In genomic region chr12:130556486-130557055, GRCh38 we compare ENCODE assay signal across 1 cellular context.
TF ChIP-seq lines count a peak whose summit lies in the region.

No MANE protein-coding gene starts in this region.

TF ChIP-seq in SK-N-SH, 30 proteins besides CTCF, POLR2A, EP300 and RAD21 (continued from another document):
- no peak for TF ChIP-seq USF1 (IDR thresholded peaks at IDR 0.05; ENCODE audit: borderline replicate concordance, low read depth)
- TF ChIP-seq ELF1 (IDR thresholded peaks at IDR 0.05): no peak
